ENCODE assay signal across 8 cellular contexts in genomic region chr6:81451787-81452186, GRCh38.
DNase-seq lines count a peak whose midpoint lies in the region; ATAC-seq and TF ChIP-seq lines count a peak whose summit lies in the region.

No MANE protein-coding gene starts in this region.

- H3K36me3 ChIP-seq in gastroesophageal sphincter = no peaks in the 10 kb centered on the region

- H3K4me1 ChIP-seq in gastroesophageal sphincter = no peaks in the 10 kb centered on the region

- TF ChIP-seq EP300 in gastroesophageal sphincter (IDR thresholded peaks at IDR 0.05) = no peak

- no peak overlapping the region for H3K27ac ChIP-seq in gastroesophageal sphincter

- no peak for TF ChIP-seq CTCF in NB4 (IDR thresholded peaks at IDR 0.05; ENCODE audit: low read depth, low read length)
- TF ChIP-seq CTCF in epithelial cell of esophagus (IDR thresholded peaks at IDR 0.05; ENCODE audit: insufficient read depth, low read depth, low read length, missing control alignments) = no peak
- no peak for TF ChIP-seq CTCF in gastroesophageal sphincter (IDR thresholded peaks at IDR 0.05)

- peak; percentile 95 for DNase-seq in EH (ENCODE audit: low read depth)
- DNase-seq in NB4 (ENCODE audit: low read depth) = peak; percentile 67
- peak; percentile 72 for DNase-seq in epithelial cell of esophagus (ENCODE audit: low read depth)
- DNase-seq in activated effector memory CD4-positive, alpha-beta T cell treated with anti-CD3 and anti-CD28 coated beads, Interleukin-2, amount 50 U/mL, for 16 hours = no peak
- no peak for DNase-seq in NCI-H1092 (lab: John Stamatoyannopoulos, UW)
- no peak for DNase-seq in C1 segment of cervical spinal cord (lab: John Stamatoyannopoulos, UW)

- WGBS in gastroesophageal sphincter (ENCODE audit: low coverage in 1 of 2), 2 donors = 28 to 38% methylated on average over 2 of the region's 2 CpGs

- TF ChIP-seq POLR2A in NB4 (IDR thresholded peaks at IDR 0.05; ENCODE audit: extremely low read depth, insufficient read length) (no peak), gastroesophageal sphincter (IDR thresholded peaks at IDR 0.05) (no peak)

- no peaks in the 10 kb centered on the region for H3K9me3 ChIP-seq in gastroesophageal sphincter

- peak; percentile 77 for ATAC-seq in GM21723 (IDR thresholded peaks at IDR 0.05; ENCODE audit: unreplicated experiment)
- no peak for ATAC-seq in gastroesophageal sphincter

- H3K27me3 ChIP-seq in gastroesophageal sphincter = no peaks in the 10 kb centered on the region

- no peak overlapping the region for H3K4me3 ChIP-seq in NB4 (ENCODE audit: low read depth, low read length)
- H3K4me3 ChIP-seq in epithelial cell of esophagus (ENCODE audit: low read length) = no peak overlapping the region
- H3K4me3 ChIP-seq in gastroesophageal sphincter = no peak overlapping the region

Comparison
In these comparisons a context has a peak if more than half of its experiments do, and no peak if none do; other contexts are left out.
1. DNase-seq: peak in EH (single experiment), NB4 (single experiment) and epithelial cell of esophagus (single experiment); none in activated effector memory CD4-positive, alpha-beta T cell treated with anti-CD3 and anti-CD28 coated beads, Interleukin-2, amount 50 U/mL, for 16 hours (single experiment), NCI-H1092 (single experiment) and C1 segment of cervical spinal cord (0 of 14).